Comparison of ENCODE assay signal across 10 cellular contexts in genomic region chr2:21175895-21176646, GRCh38. TPM values are rescaled to one million over a fixed set of nuclear protein-coding genes. Genes with fewer than 3 reads are reported as not detected.
DNase-seq lines count a peak whose midpoint lies in the region; ATAC-seq, FAIRE-seq and TF ChIP-seq lines count a peak whose summit lies in the region.
"Had no signal": no experiment of that assay in that cellular context is flagged by ENCODE, and none has a peak within 500 bp of the region (broad histone marks: within the 10 kb centered on the region; RNA-seq: fewer than 3 reads in every experiment).

No MANE protein-coding gene starts in this region.

- H3K4me2 ChIP-seq in K562 (ENCODE audit: insufficient read depth, low read length) (no peak overlapping the region), GM23248 (ENCODE audit: unreplicated experiment) (no peak overlapping the region)

- H3K27ac ChIP-seq in K562 (ENCODE audit: extremely low read depth, low read depth, low read length): no peak overlapping the region
- no peak overlapping the region for H3K27ac ChIP-seq in GM23248
- H3K27ac ChIP-seq: epithelial cell of prostate had no signal

- H3K9ac ChIP-seq in K562 (ENCODE audit: insufficient read depth in 1 of 2, low read depth in 2 of 2, low read length in 2 of 2) (no peak overlapping the region), GM23248 (no peak overlapping the region)

- intact Hi-C loops in K562 (cut with micrococcal nuclease): loop anchor here (1.0 to 10.0 kb wide), 2 partner anchors 79 to 141 kb away; no protein-coding TSS in a partner anchor

- H3K27me3 ChIP-seq in K562 (ENCODE audit: control insufficient read depth in 2 of 2, insufficient read depth in 2 of 2, low read length in 2 of 2) (no peaks in the 10 kb centered on the region), GM23248 (replicated peaks; ENCODE audit: insufficient read depth) (no peaks in the 10 kb centered on the region)

- H3K9me3 Mint-ChIP-seq in type B pancreatic cell: no peaks in the 10 kb centered on the region
- H3K9me3 Mint-ChIP-seq: stimulated activated naive B cell treated with anti-CD40 and anti-IgM and Interleukin-4, amounts not matched to agents 10 μg/mL and 1 μg/mL and 100 μg/mL, for 72 hours had no signal

- H3K4me3 Mint-ChIP-seq in type B pancreatic cell: no peak overlapping the region
- H3K4me3 Mint-ChIP-seq: stimulated activated naive B cell treated with anti-CD40 and anti-IgM and Interleukin-4, amounts not matched to agents 10 μg/mL and 1 μg/mL and 100 μg/mL, for 72 hours had no signal

- no TSS peak for BruUV-seq in K562 (replicated peaks; lab: Mats Ljungman, UMichigan)

- peak; percentile 39; the same call in 1 of the 3 replicates for ATAC-seq in K562
- ATAC-seq in HG02571 (IDR thresholded peaks at IDR 0.05; ENCODE audit: unreplicated experiment): no peak
- ATAC-seq: stimulated activated naive B cell treated with anti-CD40 and anti-IgM and Interleukin-4, amounts not matched to agents 10 μg/mL and 1 μg/mL and 100 μg/mL, for 72 hours had no signal

- H3K4me1 Mint-ChIP-seq in type B pancreatic cell (ENCODE audit: unreplicated experiment): no peaks in the 10 kb centered on the region
- H3K4me1 Mint-ChIP-seq: stimulated activated naive B cell treated with anti-CD40 and anti-IgM and Interleukin-4, amounts not matched to agents 10 μg/mL and 1 μg/mL and 100 μg/mL, for 72 hours had no signal

- no peaks in the 10 kb centered on the region for H4K20me1 ChIP-seq in K562 (replicated peaks; ENCODE audit: control insufficient read depth, insufficient read depth, low read length)
- no peaks in the 10 kb centered on the region for H4K20me1 ChIP-seq in GM23248 (ENCODE audit: insufficient read depth)

- no peak overlapping the region for H2AFZ ChIP-seq in K562 (ENCODE audit: low read depth, low read length)
- H2AFZ ChIP-seq in GM23248: no peak overlapping the region

- no peaks in the 10 kb centered on the region for H3K9me1 ChIP-seq in K562 (ENCODE audit: control insufficient read depth, insufficient read depth, low read length)

- CTCF ChIA-PET in K562 (lab: Yijun Ruan, JAX; ENCODE audit: low intra/inter-chr PET ratio): interaction anchor here (0.6 to 2.1 kb wide), 3 partner anchors 141 to 456 kb away, joined by 3 to 19 read pairs (median 3); no protein-coding TSS in a partner anchor

- TF ChIP-seq CTCF in K562 (IDR thresholded peaks at IDR 0.05 in 2 of 3, conservative IDR thresholded peaks at IDR 0.05 in 1 of 3; ENCODE audit: insufficient read depth in 2 of 3, low read depth in 1 of 3, low read length in 3 of 3) (peak in 2 of 3 experiments; percentile 3 to 42; a peak in 3 of 6 replicates), type B pancreatic cell (conservative IDR thresholded peaks at IDR 0.05) (peak; percentile 74)

- H3K36me3 ChIP-seq in K562 (ENCODE audit: control insufficient read depth, insufficient read depth, low read length) (no peaks in the 10 kb centered on the region), GM23248 (ENCODE audit: low read depth) (no peaks in the 10 kb centered on the region)

- DNase-seq in NCI-H510A treated with DMSO at 0.1 percent for 48 hours (lab: John Stamatoyannopoulos, UW) (peak; percentile 5), NCI-H510A (lab: John Stamatoyannopoulos, UW) (no peak), K562 (ENCODE audit: extremely low read depth in 1 of 4, low spot score in 3 of 4) (peak in 3 of 4 experiments; percentile 7 to 33 (median 8)), kidney tubule cell (ENCODE audit: low spot score) (peak; percentile 16), type B pancreatic cell (ENCODE audit: extremely low spot score, unreplicated experiment) (no peak), GM23248 (no peak)
- DNase-seq in stimulated activated naive CD4-positive, alpha-beta T cell treated with Interleukin-2 at 50 U/mL for 16 hours (lab: John Stamatoyannopoulos, UW): no peak
- DNase-seq: stimulated activated naive B cell treated with anti-CD40 and anti-IgM and Interleukin-4, amounts not matched to agents 10 μg/mL and 1 μg/mL and 100 μg/mL, for 72 hours had no signal

- no peak for TF ChIP-seq EP300 in K562 (IDR thresholded peaks at IDR 0.05; ENCODE audit: low read length)

- H3K4me3 ChIP-seq in K562 (no peak overlapping the region), GM23248 (no peak overlapping the region)

- no peaks in the 10 kb centered on the region for H3F3A ChIP-seq in GM23248 (ENCODE audit: insufficient read depth)

- TF ChIP-seq POLR2A in K562 (conservative IDR thresholded peaks at IDR 0.05): no peak

- H3K79me2 ChIP-seq in K562 (ENCODE audit: control insufficient read depth, insufficient read depth, low read length): no peaks in the 10 kb centered on the region
- H3K79me2 ChIP-seq in GM23248 (ENCODE audit: insufficient read depth): no peaks in the 10 kb centered on the region

- peak; percentile 71 to 85 for TF ChIP-seq RAD21 in K562 (CRISPR knock-in tag; conservative IDR thresholded peaks at IDR 0.05 in 1 of 2, IDR thresholded peaks at IDR 0.05 in 1 of 2)

- H3K36me3 Mint-ChIP-seq in type B pancreatic cell: no peaks in the 10 kb centered on the region
- H3K36me3 Mint-ChIP-seq: stimulated activated naive B cell treated with anti-CD40 and anti-IgM and Interleukin-4, amounts not matched to agents 10 μg/mL and 1 μg/mL and 100 μg/mL, for 72 hours had no signal

- H3K4me1 ChIP-seq in K562 (replicated peaks in 1 of 2; ENCODE audit: control insufficient read depth in 2 of 2, insufficient read depth in 2 of 2, low read length in 2 of 2): no peaks in the 10 kb centered on the region
- no peaks in the 10 kb centered on the region for H3K4me1 ChIP-seq in GM23248 (ENCODE audit: insufficient read depth)

- H3K27ac Mint-ChIP-seq in type B pancreatic cell: no peak overlapping the region
- H3K27ac Mint-ChIP-seq: stimulated activated naive B cell treated with anti-CD40 and anti-IgM and Interleukin-4, amounts not matched to agents 10 μg/mL and 1 μg/mL and 100 μg/mL, for 72 hours had no signal

- H3K9me3 ChIP-seq in K562 (replicated peaks; ENCODE audit: control insufficient read depth, insufficient read depth, low read depth, low read length) (no peaks in the 10 kb centered on the region), GM23248 (ENCODE audit: low read depth) (no peaks in the 10 kb centered on the region)

- H3K27me3 Mint-ChIP-seq in type B pancreatic cell: peaks cover 7% of the 10 kb centered on the region

- POLR2A ChIA-PET in K562 (lab: Yijun Ruan, JAX): interaction anchor here (1.0 kb wide), 1 partner anchor 164 kb away, joined by 3 read pairs; no protein-coding TSS in a partner anchor

- FAIRE-seq in K562 (lab: Jason Lieb, UNC): no peak

- in situ Hi-C loops in K562 (cut with MboI) (loop anchor here (5.0 to 10.0 kb wide), 2 partner anchors 86 to 149 kb away; no protein-coding TSS in a partner anchor), GM23248 (cut with MboI) (no loop called here)

- WGBS in K562 (ENCODE audit: insufficient coverage, low coverage, missing lambda C conversion rate): 3% methylated on average over 5 of the region's 5 CpGs
- 6 to 7% methylated on average over 5 of the region's 5 CpGs for WGBS in GM23248 (ENCODE audit: low coverage in 1 of 2, low lambda C conversion rate in 2 of 2, missing lambda C conversion rate in 2 of 2), 2 experiments

- H3K9me2 ChIP-seq in GM23248 (ENCODE audit: insufficient read depth): no peaks in the 10 kb centered on the region

TF ChIP-seq in K562, 482 proteins besides CTCF, POLR2A, EP300 and RAD21 (continues in another document):
- TF ChIP-seq ZNF316 (IDR thresholded peaks at IDR 0.05) (peak; percentile 21; the same call in 1 of the 2 replicates), STAT6 (CRISPR knock-in tag; IDR thresholded peaks at IDR 0.05) (no peak)

RNA-seq across cellular contexts. Expression of gene TDRD15, which starts 52.3 kb away (rescaled TPM):
- total RNA-seq in K562 (2011; cell fraction: chromatin; rRNA removed; ENCODE audit: low replicate concordance): 0.40 TPM in 1 of 2 replicates, not detected in the other
- not detected in 2 replicates for total RNA-seq in K562 (2011; cell fraction: nucleolus; rRNA removed)
- total RNA-seq in K562 (2011; cell fraction: nucleoplasm; rRNA removed): 0.15 TPM in 2 replicates
- total RNA-seq in K562 (2014; rRNA removed) (0.04 and 0.09 TPM in 2 replicates), K562 (2014; rRNA removed; fragmentation: Illumina TruSeq; extraction: Trizol) (0.16 and 0.22 TPM in 2 replicates), K562 (2015; rRNA removed; fragmentation: Illumina TruSeq; extraction: Trizol) (0.18 and 0.19 TPM in 2 replicates), K562 (2021) (0.07 and 0.11 TPM in 2 replicates), type B pancreatic cell (ENCODE audit: low replicate concordance) (0.17 TPM in 1 of 2 replicates, not detected in the other)
- polyA plus RNA-seq in K562 (2011; rRNA removed) (0.01 TPM in 1 of 2 replicates, not detected in the other), K562 (2014; fragmentation: Illumina TruSeq; extraction: Trizol) (0.06 and 0.10 TPM in 2 replicates), K562 (2014; fragmentation: Nextera tagmentation; extraction: Ambion mirVana) (under 1 TPM; 0.01 to 0.04 TPM), K562 (2014; rRNA removed) (not detected in 2 replicates), GM23248 (2016; fragmentation: Nextera tagmentation; extraction: Ambion mirVana) (not detected in 2 replicates)
- 0.01 TPM in 1 of 2 replicates, not detected in the other for polyA plus RNA-seq in K562 (2011; cell fraction: cytosol; rRNA removed)
- polyA plus RNA-seq in K562 (2011; cell fraction: nucleus; rRNA removed): 0.03 TPM in 1 of 2 replicates, not detected in the other
- 0.08 and 0.22 TPM in 2 replicates for polyA plus RNA-seq in K562 (2012)
- polyA minus RNA-seq in K562 (2011; rRNA and poly(A)+ RNA removed): 0.04 and 0.06 TPM in 2 replicates
- not detected in 2 replicates for polyA minus RNA-seq in K562 (2011; cell fraction: cytosol; rRNA and poly(A)+ RNA removed)
- 0.13 and 0.22 TPM in 2 replicates for polyA minus RNA-seq in K562 (2011; cell fraction: nucleus; rRNA and poly(A)+ RNA removed)
- total RNA-seq in GM23248 (2014; rRNA removed; shearing (Covaris generic)): not detected in 2 replicates

Comparison
In these comparisons a context has a peak if more than half of its experiments do, and no peak if none do; other contexts are left out.
1. DNase-seq: peak in NCI-H510A treated with DMSO at 0.1 percent for 48 hours (single experiment), K562 (3 of 4) and kidney tubule cell (single experiment); none in NCI-H510A (single experiment), type B pancreatic cell (single experiment), GM23248 (single experiment) and stimulated activated naive CD4-positive, alpha-beta T cell treated with Interleukin-2 at 50 U/mL for 16 hours (single experiment).